28 cellular contexts compared by ENCODE assay signal in genomic region chr15:74856537-74856936, GRCh38. TPM values are rescaled to one million over a fixed set of nuclear protein-coding genes. Genes with fewer than 3 reads are reported as not detected.
A peak's percentile ranks its signal among the peaks of the same experiment; 100 is the strongest.
DNase-seq lines count a peak whose midpoint lies in the region; ATAC-seq and TF ChIP-seq lines count a peak whose summit lies in the region.
"Had no signal": no experiment of that assay in that cellular context is flagged by ENCODE, and none has a peak within 500 bp of the region (broad histone marks: within the 10 kb centered on the region; RNA-seq: fewer than 3 reads in every experiment).

No MANE protein-coding gene starts in this region.

- H3K4me1 Mint-ChIP-seq in effector memory CD8-positive, alpha-beta T cell (ENCODE audit: low read depth in 2 of 2), result peaks cover 34 to 42% of the 10 kb centered on the region in 2 donors
- H3K4me1 Mint-ChIP-seq: GM23338 had no signal

- H3K4me3 Mint-ChIP-seq in effector memory CD8-positive, alpha-beta T cell, result peak overlapping the region in 1 of 2 donors; percentile 1
- H3K4me3 Mint-ChIP-seq: GM23338, nephron progenitor cell had no signal

- H3K36me3 ChIP-seq in right atrium auricular region (peaks cover 30% of the 10 kb centered on the region), OCI-LY7 (ENCODE audit: insufficient read depth, low read length) (peaks cover 33% of the 10 kb centered on the region)
- H3K36me3 ChIP-seq: SJCRH30, uterus had no signal

- H3K79me2 ChIP-seq in OCI-LY7 (ENCODE audit: insufficient read depth, low read depth, low read length), result peaks cover 23% of the 10 kb centered on the region; the same call in 1 of the 2 replicates

- no peaks in the 10 kb centered on the region for H3K9me2 ChIP-seq in OCI-LY7 (ENCODE audit: insufficient read depth, low read length)

- H3K9me3 Mint-ChIP-seq in effector memory CD8-positive, alpha-beta T cell, result no peaks in the 10 kb centered on the region
- H3K9me3 Mint-ChIP-seq: GM23338, nephron progenitor cell had no signal

- peak overlapping the region; percentile 74 to 93 for H3K27ac Mint-ChIP-seq in effector memory CD8-positive, alpha-beta T cell
- H3K27ac Mint-ChIP-seq: nephron progenitor cell had no signal

- CTCF ChIA-PET in OCI-LY7 (lab: Charles Lee; ENCODE audit: unreplicated experiment), result interaction anchor here (0.6 to 0.9 kb wide), 2 partner anchors 13 kb away, joined by 3 read pairs; no protein-coding TSS in a partner anchor

- no peak for TF ChIP-seq CTCF in right atrium auricular region (IDR thresholded peaks at IDR 0.05)
- no peak for TF ChIP-seq CTCF in OCI-LY7 (conservative IDR thresholded peaks at IDR 0.05; ENCODE audit: low read length)

- POLR2A ChIA-PET in OCI-LY7 (lab: Charles Lee), result interaction anchor here (0.6 to 2.0 kb wide), 4 partner anchors 14 to 1883 kb away, joined by 3 to 21 read pairs (median 4); no protein-coding TSS in a partner anchor

- peak overlapping the region; percentile 49 for H3K4me2 ChIP-seq in OCI-LY7 (ENCODE audit: low read length)
- H3K4me2 ChIP-seq: GM23338, smooth muscle cell had no signal

- ATAC-seq in left cardiac atrium, result no peak
- no peak for ATAC-seq in effector memory CD8-positive, alpha-beta T cell (replicated peaks)
- ATAC-seq: foreskin keratinocyte had no signal

- no peak overlapping the region for H2AFZ ChIP-seq in OCI-LY7 (ENCODE audit: low read length)
- H2AFZ ChIP-seq: GM23338 had no signal

- no peak overlapping the region for H3K4me3 ChIP-seq in right atrium auricular region
- no peak overlapping the region for H3K4me3 ChIP-seq in OCI-LY7 (ENCODE audit: low read depth, low read length, poor library complexity, severe bottlenecking)
- H3K4me3 ChIP-seq: GM23338, prostate gland, SJCRH30, smooth muscle cell, uterus had no signal

- no peaks in the 10 kb centered on the region for H3K27me3 Mint-ChIP-seq in effector memory CD8-positive, alpha-beta T cell

- intact Hi-C loops in left cardiac atrium (cut with DNase I) (no loop called here), OCI-LY7 (cut with micrococcal nuclease; ENCODE audit: unreplicated experiment) (loop anchor here (2.0 kb wide), 1 partner anchor 16 kb away; the partner anchor contains the start of gene SCAMP2)

- DNase-seq in right atrium auricular region (ENCODE audit: low spot score), result no peak
- no peak for DNase-seq in left cardiac atrium
- DNase-seq in OCI-LY7 (ENCODE audit: low spot score), result no peak
- DNase-seq in effector memory CD8-positive, alpha-beta T cell, result no peak
- no peak for DNase-seq in UCSD-AML1 (lab: John Stamatoyannopoulos, UW; ENCODE audit: unreplicated experiment)
- no peak for DNase-seq in NCI-H2196 treated with DMSO at 0.1 percent for 48 hours (lab: John Stamatoyannopoulos, UW; ENCODE audit: unreplicated experiment)
- DNase-seq in NCI-H1092 (lab: John Stamatoyannopoulos, UW), result no peak
- DNase-seq in occipital lobe (lab: John Stamatoyannopoulos, UW), result no peak
- DNase-seq: ACHN; activated CD4-positive, CD25-positive, alpha-beta regulatory T cell; activated gamma-delta T cell treated with Interleukin-2 at 50 U/mL for 16 hours; amygdala; foreskin keratinocyte; hypothalamus; NCI-H1105 treated with DMSO at 0.1 percent for 48 hours; NCI-H69; nephron progenitor cell; OCI-M1; stimulated activated CD4-positive, alpha-beta T cell treated with anti-CD3 and anti-CD28 coated beads, Interleukin-4, amount 100 ng/mL, for 24 hours; substantia nigra; T-helper 2 cell; uterus had no signal

- H3K27ac ChIP-seq in right atrium auricular region, result peak overlapping the region; percentile 14 to 25
- H3K27ac ChIP-seq in OCI-LY7 (ENCODE audit: low read depth, low read length, poor library complexity, severe bottlenecking), result peak overlapping the region; percentile 51
- H3K27ac ChIP-seq: foreskin keratinocyte, prostate gland, SJCRH30, uterus had no signal

- H3K9me3 ChIP-seq in right atrium auricular region, result no peaks in the 10 kb centered on the region
- H3K9me3 ChIP-seq in OCI-LY7 (ENCODE audit: low read length), result no peaks in the 10 kb centered on the region
- H3K9me3 ChIP-seq: prostate gland, SJCRH30, uterus had no signal

- no TSS peak for BruUV-seq in OCI-LY7 (replicated peaks; lab: Mats Ljungman, UMichigan)

- peaks cover 3 to 49% of the 10 kb centered on the region in 2 donors for H3K4me1 ChIP-seq in right atrium auricular region
- H3K4me1 ChIP-seq in OCI-LY7 (ENCODE audit: insufficient read depth, low read length, poor library complexity, severe bottlenecking), result peaks cover 43% of the 10 kb centered on the region
- H3K4me1 ChIP-seq: foreskin keratinocyte, SJCRH30, uterus had no signal

- no peaks in the 10 kb centered on the region for H4K20me1 ChIP-seq in OCI-LY7 (ENCODE audit: insufficient read depth, low read length)

- peaks cover 46% of the 10 kb centered on the region for H3K36me3 Mint-ChIP-seq in effector memory CD8-positive, alpha-beta T cell (ENCODE audit: insufficient read depth)

- H3K27me3 ChIP-seq in right atrium auricular region, result no peaks in the 10 kb centered on the region
- H3K27me3 ChIP-seq: foreskin keratinocyte, SJCRH30, uterus had no signal

RNA-seq across cellular contexts. Expression of gene ULK3, which starts 13.6 kb away (rescaled TPM):
- total RNA-seq in right atrium auricular region (10 to 100 TPM; 38.1 to 42.9 TPM), left cardiac atrium (10 to 100 TPM; 35.3 to 41.4 TPM), OCI-LY7 (2022) (30.2 and 46.4 TPM in 2 replicates), occipital lobe (32.4 TPM)
- 22.2 and 31.7 TPM in 2 replicates for total RNA-seq in OCI-LY7 (2014; rRNA removed; shearing (Covaris generic))

RNA-seq across cellular contexts. Expression of gene SCAMP2, which starts 16.6 kb away (rescaled TPM):
- 10 to 100 TPM; 72.3 to 80.9 TPM for total RNA-seq in right atrium auricular region
- total RNA-seq in left cardiac atrium, result 10 to 100 TPM; 63.4 to 65.2 TPM
- 21.3 and 24.6 TPM in 2 replicates for total RNA-seq in OCI-LY7 (2014; rRNA removed; shearing (Covaris generic))
- 50.7 and 55.2 TPM in 2 replicates for total RNA-seq in OCI-LY7 (2022)
- 8.0 TPM for total RNA-seq in occipital lobe

RNA-seq across cellular contexts. Expression of gene CPLX3, which starts 30.1 kb away (rescaled TPM):
- total RNA-seq in right atrium auricular region (10 to 100 TPM in 1 of 2 donors, 1 to 10 TPM in 1; 1.1 to 10.8 TPM), left cardiac atrium (10 to 100 TPM; 11.0 to 24.5 TPM), OCI-LY7 (2022) (1.5 and 2.1 TPM in 2 replicates), occipital lobe (1.6 TPM)
- 0.35 and 0.57 TPM in 2 replicates for total RNA-seq in OCI-LY7 (2014; rRNA removed; shearing (Covaris generic))
- total RNA-seq: Daoy, epithelial cell of proximal tubule, foreskin keratinocyte, SJCRH30, uterus had no signal

RNA-seq across cellular contexts. Expression of gene MPI, which starts 33.3 kb away (rescaled TPM):
- total RNA-seq in right atrium auricular region, result 100 to 1,000 TPM in 1 of 2 donors, 10 to 100 TPM in 1; 59.3 to 131 TPM
- 10 to 100 TPM; 37.6 to 42.1 TPM for total RNA-seq in left cardiac atrium
- total RNA-seq in OCI-LY7 (2014; rRNA removed; shearing (Covaris generic)), result 43.3 and 58.9 TPM in 2 replicates
- total RNA-seq in OCI-LY7 (2022), result 51.3 and 67.2 TPM in 2 replicates
- 37.9 TPM for total RNA-seq in occipital lobe

RNA-seq across cellular contexts. Expression of gene LMAN1L, which starts 43.9 kb away (rescaled TPM):
- total RNA-seq in right atrium auricular region (10 to 100 TPM; 13.8 to 88.7 TPM), left cardiac atrium (100 to 1,000 TPM in 1 of 2 donors, 10 to 100 TPM in 1; 72.9 to 110 TPM), OCI-LY7 (2022) (0.37 and 0.38 TPM in 2 replicates), occipital lobe (not detected)
- total RNA-seq in OCI-LY7 (2014; rRNA removed; shearing (Covaris generic)), result 0.09 TPM in 1 of 2 replicates, not detected in the other
- total RNA-seq: Daoy, epithelial cell of proximal tubule, foreskin keratinocyte, GM23338, SJCRH30, smooth muscle cell had no signal
